Comparison of ENCODE assay signal across 15 cellular contexts in genomic region chr4:4693755-4694295, GRCh38.
DNase-seq lines count a peak whose midpoint lies in the region; ATAC-seq and TF ChIP-seq lines count a peak whose summit lies in the region.
"Had no signal": no experiment of that assay in that cellular context is flagged by ENCODE, and none has a peak within 500 bp of the region (broad histone marks: within the 10 kb centered on the region; RNA-seq: fewer than 3 reads in every experiment).

No MANE protein-coding gene starts in this region.

- H4K8ac ChIP-seq in mesenchymal stem cell (ENCODE audit: low read length), result peak overlapping the region; percentile 40

- no peak for TF ChIP-seq CTCF in WTC11 (IDR thresholded peaks at IDR 0.05)

- H3K4me3 ChIP-seq in mesenchymal stem cell (ENCODE audit: insufficient read depth in 1 of 2, low read depth in 1 of 2, low read length in 2 of 2) (no peak overlapping the region), Karpas-422 (ENCODE audit: low read length) (no peak overlapping the region)
- H3K4me3 ChIP-seq: SK-N-MC had no signal

- H2BK5ac ChIP-seq in mesenchymal stem cell (ENCODE audit: low read depth, low read length, poor library complexity, severe bottlenecking), result no peak overlapping the region

- H3K27me3 ChIP-seq in mesenchymal stem cell (ENCODE audit: control insufficient read depth in 1 of 2, insufficient read depth in 1 of 2, low read length in 2 of 2), result peaks cover 0 to 17% of the 10 kb centered on the region in 2 experiments
- no peaks in the 10 kb centered on the region for H3K27me3 ChIP-seq in Karpas-422 (ENCODE audit: low read length)

- no peak overlapping the region for H3K23ac ChIP-seq in mesenchymal stem cell (ENCODE audit: low read length in 2 of 2)

- no peak overlapping the region for H4K91ac ChIP-seq in mesenchymal stem cell (ENCODE audit: low read length)

- H3K14ac ChIP-seq in mesenchymal stem cell (ENCODE audit: low read length in 2 of 2), result no peak overlapping the region

- CTCF ChIA-PET in WTC11 (lab: Charles Lee), result interaction anchor here (0.7 to 3.7 kb wide), 10 partner anchors 9 to 206 kb away, joined by 3 to 17 read pairs (median 6); no protein-coding TSS in a partner anchor

- peak overlapping the region in 1 of 2 experiments; percentile 47 for H3K4ac ChIP-seq in mesenchymal stem cell (ENCODE audit: low read depth in 1 of 2, low read length in 2 of 2)

- DNase-seq in SKM-1 (lab: John Stamatoyannopoulos, UW; ENCODE audit: unreplicated experiment), result peak; percentile 11
- DNase-seq in SKM-1 treated with dmso at 0.1 percent for 144 hours (lab: John Stamatoyannopoulos, UW; ENCODE audit: unreplicated experiment), result no peak
- no peak for DNase-seq in WTC11 (ENCODE audit: low spot score)
- DNase-seq in mesenchymal stem cell, result no peak
- DNase-seq in NCI-H748 treated with DMSO at 0.1 percent for 48 hours (lab: John Stamatoyannopoulos, UW), result no peak
- DNase-seq in MV-4-11 (lab: John Stamatoyannopoulos, UW), result no peak
- no peak for DNase-seq in substantia nigra (lab: John Stamatoyannopoulos, UW)
- no peak for DNase-seq in Karpas-422
- DNase-seq: CD8-positive, alpha-beta T cell; GDM1; GOT3; NCI-H1105; NCI-H2029; NCI-H524 treated with DMSO at 0.1 percent for 48 hours had no signal

- no peaks in the 10 kb centered on the region for H3K9me3 Mint-ChIP-seq in WTC11

- H3K18ac ChIP-seq in mesenchymal stem cell (ENCODE audit: low read depth in 1 of 2, low read length in 2 of 2), result peak overlapping the region in 1 of 2 experiments; percentile 6

- POLR2A ChIA-PET in WTC11 (lab: Charles Lee), result interaction anchor here (0.6 kb wide), 1 partner anchor 166 kb away, joined by 5 read pairs; the partner anchor contains the start of gene MSX1

- H3K9me3 ChIP-seq in mesenchymal stem cell (ENCODE audit: control insufficient read depth, low read length) (no peaks in the 10 kb centered on the region), Karpas-422 (ENCODE audit: low read length) (no peaks in the 10 kb centered on the region)

- peak overlapping the region in 1 of 2 experiments; percentile 39 for H2BK12ac ChIP-seq in mesenchymal stem cell (ENCODE audit: low read length in 2 of 2)

- H3K4me3 Mint-ChIP-seq in WTC11, result no peak overlapping the region
- H3K4me3 Mint-ChIP-seq: CD8-positive, alpha-beta T cell had no signal

- no peak overlapping the region for H3K27ac ChIP-seq in mesenchymal stem cell (ENCODE audit: low read length, poor library complexity, severe bottlenecking)
- no peak overlapping the region for H3K27ac ChIP-seq in substantia nigra (ENCODE audit: low read depth, low read length, poor library complexity, severe bottlenecking)
- H3K27ac ChIP-seq in Karpas-422 (ENCODE audit: low read length), result no peak overlapping the region
- H3K27ac ChIP-seq: SK-N-MC had no signal

- 88% methylated on average over 8 of the region's 8 CpGs for WGBS in mesenchymal stem cell

- H2BK120ac ChIP-seq in mesenchymal stem cell (ENCODE audit: low read depth, low read length), result no peak overlapping the region

- H3K79me1 ChIP-seq in mesenchymal stem cell (replicated peaks; ENCODE audit: low read length, poor library complexity, severe bottlenecking), result no peaks in the 10 kb centered on the region

- H3K36me3 Mint-ChIP-seq in WTC11, result peaks cover 14% of the 10 kb centered on the region

- peak; percentile 45 for ATAC-seq in WTC11
- ATAC-seq: CD8-positive, alpha-beta T cell had no signal

- H3K4me1 ChIP-seq in mesenchymal stem cell (ENCODE audit: control insufficient read depth, insufficient read depth, low read depth, low read length) (peaks cover 8% of the 10 kb centered on the region), Karpas-422 (ENCODE audit: low read length) (no peaks in the 10 kb centered on the region)

- H3K79me2 ChIP-seq in Karpas-422 (ENCODE audit: low read length), result no peaks in the 10 kb centered on the region

- no peak overlapping the region for H2BK15ac ChIP-seq in mesenchymal stem cell (ENCODE audit: low read depth, poor library complexity, severe bottlenecking)

- H2AK5ac ChIP-seq in mesenchymal stem cell (ENCODE audit: low read length, severe bottlenecking), result no peak overlapping the region

- H3K27me3 Mint-ChIP-seq in WTC11 (ENCODE audit: low read depth), result peaks cover 3% of the 10 kb centered on the region; the same call in 1 of the 2 replicates

- H3K9ac ChIP-seq in mesenchymal stem cell (ENCODE audit: low read length), result no peak overlapping the region
- H3K9ac ChIP-seq in Karpas-422 (ENCODE audit: low read length), result no peak overlapping the region

- H3K4me2 ChIP-seq in mesenchymal stem cell (ENCODE audit: low read length, poor library complexity, severe bottlenecking), result no peak overlapping the region
- no peak overlapping the region for H3K4me2 ChIP-seq in Karpas-422 (ENCODE audit: low read depth, low read length, poor library complexity, severe bottlenecking)

- H2AFZ ChIP-seq in mesenchymal stem cell (ENCODE audit: low read depth, low read length) (no peak overlapping the region), Karpas-422 (ENCODE audit: low read length) (no peak overlapping the region)

- no peak overlapping the region for H3K27ac Mint-ChIP-seq in WTC11
- H3K27ac Mint-ChIP-seq: CD8-positive, alpha-beta T cell had no signal

- H4K20me1 ChIP-seq in Karpas-422 (ENCODE audit: insufficient read depth, low read depth, low read length), result no peaks in the 10 kb centered on the region

- H3K4me1 Mint-ChIP-seq in WTC11, result peaks cover 18% of the 10 kb centered on the region

- H3K9me2 ChIP-seq in Karpas-422 (replicated peaks; ENCODE audit: insufficient read depth, low read length), result no peaks in the 10 kb centered on the region

- no peaks in the 10 kb centered on the region for H3K36me3 ChIP-seq in mesenchymal stem cell (ENCODE audit: control insufficient read depth in 1 of 2, insufficient read depth in 2 of 2, low read depth in 1 of 2, low read length in 2 of 2)
- no peaks in the 10 kb centered on the region for H3K36me3 ChIP-seq in Karpas-422 (ENCODE audit: insufficient read depth, low read length)

TF ChIP-seq in WTC11, 78 proteins besides CTCF, POLR2A, EP300 and RAD21 (continues in another document):
- TF ChIP-seq TEAD4 (CRISPR knock-in tag; IDR thresholded peaks at IDR 0.05), result no peak
- TF ChIP-seq ZNF512 (CRISPR knock-in tag; IDR thresholded peaks at IDR 0.05; ENCODE audit: borderline replicate concordance), result no peak
- no peak for TF ChIP-seq PRRX2 (CRISPR knock-in tag; IDR thresholded peaks at IDR 0.05)
- TF ChIP-seq OVOL2 (CRISPR knock-in tag; IDR thresholded peaks at IDR 0.05; ENCODE audit: borderline replicate concordance), result no peak
- no peak for TF ChIP-seq PREB (CRISPR knock-in tag; IDR thresholded peaks at IDR 0.05; ENCODE audit: borderline replicate concordance)
- no peak for TF ChIP-seq CREB1 (CRISPR knock-in tag; IDR thresholded peaks at IDR 0.05)
- no peak for TF ChIP-seq ZNF416 (CRISPR knock-in tag; IDR thresholded peaks at IDR 0.05)
- no peak for TF ChIP-seq NFATC4 (CRISPR knock-in tag; IDR thresholded peaks at IDR 0.05)
- no peak for TF ChIP-seq ZSCAN18 (CRISPR knock-in tag; IDR thresholded peaks at IDR 0.05)
